Comparison of ENCODE assay signal across 1 cellular context in genomic region chr11:75141166-75141565, GRCh38.
TF ChIP-seq lines count a peak whose summit lies in the region.

No MANE protein-coding gene starts in this region.

TF ChIP-seq in GM23338, 12 proteins besides CTCF, POLR2A, EP300 and RAD21 (continued from another document):
- TF ChIP-seq ZNF114 (CRISPR knock-in tag; IDR thresholded peaks at IDR 0.05) (no peak), NANOG (IDR thresholded peaks at IDR 0.05; ENCODE audit: borderline replicate concordance) (no peak), EZH2 (IDR thresholded peaks at IDR 0.05; ENCODE audit: low read depth, unreplicated experiment) (no peak), ZNF331 (CRISPR knock-in tag; IDR thresholded peaks at IDR 0.05; ENCODE audit: low read depth) (no peak), ZNF462 (CRISPR knock-in tag; IDR thresholded peaks at IDR 0.05) (no peak), POLR2AphosphoS5 (IDR thresholded peaks at IDR 0.05; ENCODE audit: low read depth) (no peak), EZH2phosphoT487 (IDR thresholded peaks at IDR 0.05; ENCODE audit: unreplicated experiment) (no peak), REST (IDR thresholded peaks at IDR 0.05; ENCODE audit: unreplicated experiment) (no peak), ETS1 (IDR thresholded peaks at IDR 0.05) (no peak), CREB1 (CRISPR knock-in tag; IDR thresholded peaks at IDR 0.05; ENCODE audit: low read depth) (no peak), STAT1 (IDR thresholded peaks at IDR 0.05; ENCODE audit: unreplicated experiment) (no peak)
